ENCODE assay signal across 8 cellular contexts in the genomic region with DNA sequence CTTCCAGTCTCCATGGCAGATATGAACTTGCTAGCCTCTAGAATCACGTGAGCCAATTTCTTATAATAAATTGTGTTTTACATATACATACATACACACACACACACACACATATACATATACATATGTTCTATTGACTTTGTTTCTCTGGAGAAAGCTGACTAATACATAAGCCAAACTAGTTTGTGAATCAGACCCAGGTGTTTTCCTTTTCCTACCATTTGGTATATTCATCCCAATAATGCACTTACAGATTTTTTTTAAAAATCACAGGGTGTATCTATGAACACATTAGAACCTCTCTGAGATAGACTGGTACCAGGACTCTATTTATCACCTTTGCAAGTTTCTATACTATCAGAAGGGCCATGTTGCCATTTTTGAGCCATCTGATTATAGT.
"Had no signal": no experiment of that assay in that cellular context is flagged by ENCODE, and none has a peak within 500 bp of the region (broad histone marks: within the 10 kb centered on the region; RNA-seq: fewer than 3 reads in every experiment).

No MANE protein-coding gene starts in this region.

- ATAC-seq: GM12878 had no signal

- FAIRE-seq: G401.6, GM12878, GM12891, GM12892, GM18507, GM19239 had no signal

- DNase-seq: GDM1, GF-D8 had no signal

- H3K4me3 ChIP-seq: GM12878 had no signal
